ENCODE assay signal across 8 cellular contexts in genomic region chr17:17303010-17303846, GRCh38. TPM values are rescaled to one million over a fixed set of nuclear protein-coding genes. Genes with fewer than 3 reads are reported as not detected.
DNase-seq lines count a peak whose midpoint lies in the region; ATAC-seq and TF ChIP-seq lines count a peak whose summit lies in the region.

TSS of gene NT5M (plus strand) at chr17:17303373. CDS start at chr17:17303551, 178 bp downstream.

- no peaks in the 10 kb centered on the region for H3K9me3 ChIP-seq in DND-41 (ENCODE audit: insufficient read depth, low read length, severe bottlenecking)
- no peaks in the 10 kb centered on the region for H3K9me3 ChIP-seq in GM23248 (ENCODE audit: low read depth)

- H3K9me2 ChIP-seq in GM23248 (ENCODE audit: insufficient read depth) = no peaks in the 10 kb centered on the region

- in situ Hi-C loops in GM23248 (cut with MboI) = no loop called here

- peaks cover 27% of the 10 kb centered on the region for H3K4me1 Mint-ChIP-seq in T-helper 1 cell treated with Interleukin-12 subunit alpha and Interleukin-12 subunit beta and Interleukin-4 antibody, amounts not matched to agents 30 μg/mL and 1 μg/mL, for 36 hours (ENCODE audit: low read depth)

- peak within 1 kb of the TSS; percentile 97 for H3K27ac Mint-ChIP-seq in T-helper 1 cell treated with Interleukin-12 subunit alpha and Interleukin-12 subunit beta and Interleukin-4 antibody, amounts not matched to agents 30 μg/mL and 1 μg/mL, for 36 hours

- H3K27me3 ChIP-seq in DND-41 (ENCODE audit: insufficient read depth, low read length, poor library complexity) = no peaks in the 10 kb centered on the region
- no peaks in the 10 kb centered on the region for H3K27me3 ChIP-seq in GM23248 (replicated peaks; ENCODE audit: insufficient read depth)
- H3K27me3 ChIP-seq in rectal smooth muscle tissue (ENCODE audit: control insufficient read depth, insufficient read depth, low read length) = no peaks in the 10 kb centered on the region

- no peaks in the 10 kb centered on the region for H3K36me3 Mint-ChIP-seq in T-helper 1 cell treated with Interleukin-12 subunit alpha and Interleukin-12 subunit beta and Interleukin-4 antibody, amounts not matched to agents 30 μg/mL and 1 μg/mL, for 36 hours (ENCODE audit: low read depth)

- H3K4me3 ChIP-seq in DND-41 (ENCODE audit: low read depth in 1 of 2, low read length in 2 of 2) (peak within 1 kb of the TSS; percentile 83 to 84), GM23248 (peak within 1 kb of the TSS; percentile 81), rectal smooth muscle tissue (ENCODE audit: low read length) (peak within 1 kb of the TSS; percentile 80)

- TF ChIP-seq CTCF in DND-41 (IDR thresholded peaks at IDR 0.05; ENCODE audit: borderline replicate concordance, extremely low read depth, low read length, poor library complexity, severe bottlenecking) = no peak

- peak within 1 kb of the TSS; percentile 84 for H3K9ac ChIP-seq in DND-41 (ENCODE audit: low read depth, low read length)
- H3K9ac ChIP-seq in GM23248 = peak within 1 kb of the TSS; percentile 74
- H3K9ac ChIP-seq in rectal smooth muscle tissue (ENCODE audit: low read length) = no peak within 1 kb of the TSS

- peak within 1 kb of the TSS; percentile 85 for H3K4me3 Mint-ChIP-seq in T-helper 1 cell treated with Interleukin-12 subunit alpha and Interleukin-12 subunit beta and Interleukin-4 antibody, amounts not matched to agents 30 μg/mL and 1 μg/mL, for 36 hours

- peak; percentile 73 for ATAC-seq in DND-41 (ENCODE audit: insufficient read depth, low read depth)
- ATAC-seq in GM18858 (IDR thresholded peaks at IDR 0.05; ENCODE audit: unreplicated experiment) = no peak

- H3K27ac ChIP-seq in DND-41 (ENCODE audit: low read length) = peak within 1 kb of the TSS; percentile 91
- H3K27ac ChIP-seq in GM23248 = no peak within 1 kb of the TSS; the same call in 1 of the 2 replicates
- H3K27ac ChIP-seq in angular gyrus (ENCODE audit: low read depth, low read length) = peak within 1 kb of the TSS; percentile 68
- H3K27ac ChIP-seq in rectal smooth muscle tissue (ENCODE audit: low read depth, low read length) = peak within 1 kb of the TSS; percentile 72

- peak within 1 kb of the TSS; percentile 100 for H2AFZ ChIP-seq in DND-41 (ENCODE audit: low read depth, low read length)
- H2AFZ ChIP-seq in GM23248 = peak within 1 kb of the TSS; percentile 85

- peak within 1 kb of the TSS; percentile 93 for H3K4me2 ChIP-seq in DND-41 (ENCODE audit: insufficient read depth, low read length)
- H3K4me2 ChIP-seq in GM23248 (ENCODE audit: unreplicated experiment) = peak within 1 kb of the TSS; percentile 94

- peak; percentile 81 for DNase-seq in DND-41
- DNase-seq in GM23248 = peak; percentile 92
- DNase-seq in NCI-H1048 (lab: John Stamatoyannopoulos, UW) = peak; percentile 20
- DNase-seq in hepatic stellate cell (ENCODE audit: low spot score) = peak; percentile 85

- 1 to 3% methylated on average over 41 to 79 of the region's 107 CpGs for WGBS in GM23248 (ENCODE audit: low coverage in 1 of 2, low lambda C conversion rate in 2 of 2, missing lambda C conversion rate in 2 of 2), 2 experiments

- H3K36me3 ChIP-seq in DND-41 (ENCODE audit: insufficient read depth, low read length) = no peaks in the 10 kb centered on the region
- H3K36me3 ChIP-seq in GM23248 (ENCODE audit: low read depth) = no peaks in the 10 kb centered on the region
- H3K36me3 ChIP-seq in rectal smooth muscle tissue (ENCODE audit: control insufficient read depth, insufficient read depth, low read length) = no peaks in the 10 kb centered on the region

- H3F3A ChIP-seq in GM23248 (ENCODE audit: insufficient read depth) = peaks cover 6% of the 10 kb centered on the region

- H3K9me3 Mint-ChIP-seq in T-helper 1 cell treated with Interleukin-12 subunit alpha and Interleukin-12 subunit beta and Interleukin-4 antibody, amounts not matched to agents 30 μg/mL and 1 μg/mL, for 36 hours = no peaks in the 10 kb centered on the region

- H3K4me1 ChIP-seq in DND-41 (ENCODE audit: insufficient read depth, low read length) (peaks cover 38% of the 10 kb centered on the region), GM23248 (ENCODE audit: insufficient read depth) (peaks cover 4% of the 10 kb centered on the region), rectal smooth muscle tissue (ENCODE audit: control insufficient read depth, insufficient read depth, low read length) (peaks cover 5% of the 10 kb centered on the region)

- H3K79me2 ChIP-seq in DND-41 (ENCODE audit: insufficient read depth, low read length) (peaks cover 9% of the 10 kb centered on the region), GM23248 (ENCODE audit: insufficient read depth) (no peaks in the 10 kb centered on the region)

- H4K20me1 ChIP-seq in DND-41 (ENCODE audit: insufficient read depth, low read length) (no peaks in the 10 kb centered on the region; the same call in 1 of the 2 replicates), GM23248 (ENCODE audit: insufficient read depth) (no peaks in the 10 kb centered on the region)

- no peaks in the 10 kb centered on the region for H3K27me3 Mint-ChIP-seq in T-helper 1 cell treated with Interleukin-12 subunit alpha and Interleukin-12 subunit beta and Interleukin-4 antibody, amounts not matched to agents 30 μg/mL and 1 μg/mL, for 36 hours (ENCODE audit: low read depth)

RNA-seq across cellular contexts. Expression of gene NT5M, which starts in this region (rescaled TPM):
- total RNA-seq in GM23248 (2014; rRNA removed; shearing (Covaris generic)) = 0.63 and 5.1 TPM in 2 replicates
- polyA plus RNA-seq in GM23248 (2016; fragmentation: Nextera tagmentation; extraction: Ambion mirVana) = 3.3 and 4.5 TPM in 2 replicates

Comparison
In these comparisons a context has a peak if more than half of its experiments do, and no peak if none do; other contexts are left out.
1. DNase-seq: peak in every context shown above with its lines; median percentile 92 in GM23248; 85 in hepatic stellate cell; 81 in DND-41; 20 in NCI-H1048.